8 cellular contexts compared by ENCODE assay signal in genomic region chr6:8983202-8983688, GRCh38.
DNase-seq lines count a peak whose midpoint lies in the region; ATAC-seq and TF ChIP-seq lines count a peak whose summit lies in the region.

No MANE protein-coding gene starts in this region.

- peak; percentile 96 for ATAC-seq in GM21390 (IDR thresholded peaks at IDR 0.05; ENCODE audit: unreplicated experiment)
- ATAC-seq in naive thymus-derived CD4-positive, alpha-beta T cell: peak; percentile 91
- peak; percentile 76 for ATAC-seq in stimulated activated naive CD8-positive, alpha-beta T cell treated with anti-CD3 and anti-CD28 coated beads, Interleukin-15, amount 100 ng/mL, for 72 hours

- peak overlapping the region in 2 of 10 donors; percentile 15 to 44 for H3K4me3 Mint-ChIP-seq in naive thymus-derived CD4-positive, alpha-beta T cell
- H3K4me3 Mint-ChIP-seq in stimulated activated naive CD8-positive, alpha-beta T cell treated with anti-CD3 and anti-CD28 coated beads, Interleukin-15, amount 100 ng/mL, for 72 hours: no peak overlapping the region

- H3K36me3 ChIP-seq in naive thymus-derived CD4-positive, alpha-beta T cell (ENCODE audit: control insufficient read depth in 2 of 3, insufficient read depth in 3 of 3, low read length in 3 of 3): no peaks in the 10 kb centered on the region

- H3K4me1 Mint-ChIP-seq in naive thymus-derived CD4-positive, alpha-beta T cell: peaks cover 0 to 2% (median 0%) of the 10 kb centered on the region in 7 donors
- no peaks in the 10 kb centered on the region for H3K4me1 Mint-ChIP-seq in stimulated activated naive CD8-positive, alpha-beta T cell treated with anti-CD3 and anti-CD28 coated beads, Interleukin-15, amount 100 ng/mL, for 72 hours

- H3K27me3 ChIP-seq in naive thymus-derived CD4-positive, alpha-beta T cell (ENCODE audit: control insufficient read depth in 2 of 2, insufficient read depth in 2 of 2, low read length in 2 of 2): no peaks in the 10 kb centered on the region

- H3K9me3 ChIP-seq in naive thymus-derived CD4-positive, alpha-beta T cell (ENCODE audit: control insufficient read depth in 2 of 3, low read length in 3 of 3): no peaks in the 10 kb centered on the region

- intact Hi-C loops in naive thymus-derived CD4-positive, alpha-beta T cell (cut with micrococcal nuclease): loop anchor here (1.0 to 10.0 kb wide), 5 partner anchors 430 to 1452 kb away; no protein-coding TSS in a partner anchor

- no peak overlapping the region for H3K27ac ChIP-seq in naive thymus-derived CD4-positive, alpha-beta T cell (ENCODE audit: low read depth, low read length)

- peak; percentile 22 for DNase-seq in DMS 273 treated with DMSO at 0.1 percent for 48 hours (lab: John Stamatoyannopoulos, UW)
- peak; percentile 20 for DNase-seq in HS-27A (ENCODE audit: low read depth)
- peak; percentile 43 to 58 for DNase-seq in NOMO-1 (lab: John Stamatoyannopoulos, UW; ENCODE audit: unreplicated experiment in 2 of 2)
- DNase-seq in activated CD8-positive, alpha-beta memory T cell treated with anti-CD3 and anti-CD28 coated beads, Interleukin-2, amount 50 U/mL, for 24 hours (ENCODE audit: extremely low read depth): peak; percentile 13
- DNase-seq in erythroblast (lab: John Stamatoyannopoulos, UW): peak; percentile 37 to 56
- DNase-seq in naive thymus-derived CD4-positive, alpha-beta T cell: peak; percentile 12 to 57 (median 35)
- DNase-seq in stimulated activated naive CD8-positive, alpha-beta T cell treated with anti-CD3 and anti-CD28 coated beads, Interleukin-15, amount 100 ng/mL, for 72 hours: peak; percentile 48 to 56

- H3K4me3 ChIP-seq in naive thymus-derived CD4-positive, alpha-beta T cell (ENCODE audit: low read length): no peak overlapping the region

- H3K4me1 ChIP-seq in naive thymus-derived CD4-positive, alpha-beta T cell (ENCODE audit: control insufficient read depth in 2 of 2, insufficient read depth in 2 of 2, low read length in 2 of 2): no peaks in the 10 kb centered on the region

- peaks cover 0 to 4% (median 0%) of the 10 kb centered on the region in 5 donors for H3K36me3 Mint-ChIP-seq in naive thymus-derived CD4-positive, alpha-beta T cell

- POLR2A ChIA-PET in naive thymus-derived CD4-positive, alpha-beta T cell (lab: Charles Lee): no interaction called here

- CTCF ChIA-PET in naive thymus-derived CD4-positive, alpha-beta T cell (lab: Charles Lee): interaction anchor here (0.6 to 1.2 kb wide), 6 partner anchors 13 to 1485 kb away, joined by 3 to 7 read pairs (median 4); no protein-coding TSS in a partner anchor

- peaks cover 0 to 3% (median 0%) of the 10 kb centered on the region in 11 donors for H3K9me3 Mint-ChIP-seq in naive thymus-derived CD4-positive, alpha-beta T cell
- no peaks in the 10 kb centered on the region for H3K9me3 Mint-ChIP-seq in stimulated activated naive CD8-positive, alpha-beta T cell treated with anti-CD3 and anti-CD28 coated beads, Interleukin-15, amount 100 ng/mL, for 72 hours

- no peak overlapping the region for H3K27ac Mint-ChIP-seq in naive thymus-derived CD4-positive, alpha-beta T cell
- H3K27ac Mint-ChIP-seq in stimulated activated naive CD8-positive, alpha-beta T cell treated with anti-CD3 and anti-CD28 coated beads, Interleukin-15, amount 100 ng/mL, for 72 hours: no peak overlapping the region

- H3K27me3 Mint-ChIP-seq in naive thymus-derived CD4-positive, alpha-beta T cell: peaks cover 6 to 39% (median 28%) of the 10 kb centered on the region in 5 donors
- H3K27me3 Mint-ChIP-seq in stimulated activated naive CD8-positive, alpha-beta T cell treated with anti-CD3 and anti-CD28 coated beads, Interleukin-15, amount 100 ng/mL, for 72 hours: peaks cover 34% of the 10 kb centered on the region

- no peak for TF ChIP-seq POLR2A in erythroblast (IDR thresholded peaks at IDR 0.05; ENCODE audit: low read length)
